Comparison of ENCODE assay signal across 15 cellular contexts in the genomic region with DNA sequence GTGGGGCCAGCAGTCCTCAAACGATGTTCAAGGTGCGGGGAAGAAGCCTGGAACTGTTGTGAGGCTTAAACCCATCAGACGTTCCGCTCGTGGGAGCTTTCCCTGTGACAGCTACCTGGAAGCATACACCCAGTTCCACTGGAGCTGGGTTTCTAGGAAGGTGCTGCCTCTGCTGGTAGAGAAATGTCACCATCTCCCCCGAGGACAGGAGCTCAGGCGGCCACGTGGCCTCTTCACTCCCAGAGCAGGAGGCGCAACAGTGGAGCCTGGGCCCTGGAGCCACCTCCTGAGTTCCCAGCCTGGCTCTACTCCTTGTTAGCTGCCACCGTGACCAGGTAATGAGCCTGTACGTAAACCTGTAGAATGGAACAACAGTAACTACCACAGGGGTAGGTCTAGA.
"Had no signal": no experiment of that assay in that cellular context is flagged by ENCODE, and none has a peak within 500 bp of the region (broad histone marks: within the 10 kb centered on the region; RNA-seq: fewer than 3 reads in every experiment).

No MANE protein-coding gene starts in this region.

- ATAC-seq: activated CD8-positive, alpha-beta memory T cell treated with anti-CD3 and anti-CD28 coated beads, Interleukin-2, amount 10 ng/mL, durations not matched to agents 7 days and 5 days; effector memory CD8-positive, alpha-beta T cell; left lobe of liver had no signal

- H3K79me2 ChIP-seq: hepatocyte had no signal

- H3K27ac ChIP-seq: hepatocyte, thoracic aorta, upper lobe of left lung had no signal

- H2AFZ ChIP-seq: hepatocyte had no signal

- H3K27me3 ChIP-seq: hepatocyte, upper lobe of left lung had no signal

- H3K36me3 ChIP-seq: thoracic aorta, upper lobe of left lung had no signal

- H3K4me3 ChIP-seq: hepatocyte, thoracic aorta, upper lobe of left lung had no signal

- FAIRE-seq: keratinocyte, TTC549 had no signal

- H3K4me1 ChIP-seq: upper lobe of left lung had no signal

- H3K9me3 ChIP-seq: thoracic aorta, upper lobe of left lung had no signal

- H3K4me2 ChIP-seq: hepatocyte had no signal

- DNase-seq: activated B cell treated with CpG ODN at 0.5 μM for 24 hours; activated CD4-positive, alpha-beta memory T cell treated with anti-CD3 and anti-CD28 coated beads, Interleukin-2, amount 10 ng/mL, durations not matched to agents 7 days and 5 days; activated CD4-positive, alpha-beta T cell treated with anti-CD3 and anti-CD28 coated beads for 48 hours; activated CD8-positive, alpha-beta memory T cell treated with anti-CD3 and anti-CD28 coated beads, Interleukin-2, amount 10 ng/mL, durations not matched to agents 7 days and 5 days; activated naive CD8-positive, alpha-beta T cell treated with anti-CD3 and anti-CD28 coated beads for 36 hours; amygdala; effector memory CD8-positive, alpha-beta T cell; retina; stimulated activated naive B cell treated with anti-CD40 and anti-IgM and Interleukin-4, amounts not matched to agents 10 μg/mL and 1 μg/mL and 100 μg/mL, for 72 hours; upper lobe of left lung had no signal
